ENCODE assay signal across 9 cellular contexts in genomic region chr17:45296003-45296832, GRCh38. TPM values are rescaled to one million over a fixed set of nuclear protein-coding genes. Genes with fewer than 3 reads are reported as not detected.
DNase-seq lines count a peak whose midpoint lies in the region; ATAC-seq and TF ChIP-seq lines count a peak whose summit lies in the region.
"Had no signal": no experiment of that assay in that cellular context is flagged by ENCODE, and none has a peak within 500 bp of the region (broad histone marks: within the 10 kb centered on the region; RNA-seq: fewer than 3 reads in every experiment).

No MANE protein-coding gene starts in this region.

- H3K27ac ChIP-seq in suprapubic skin = peak overlapping the region; percentile 8
- H3K27ac ChIP-seq: thoracic aorta had no signal

- 71% methylated on average over 7 of the region's 7 CpGs for WGBS in suprapubic skin

- peaks cover 93% of the 10 kb centered on the region for H3K4me1 ChIP-seq in suprapubic skin

- no peak for ATAC-seq in activated T-cell treated with anti-CD3 and anti-CD28 coated beads, Interleukin-2, amount 50 U/mL, for 4 hours
- peak in 2 of 4 experiments; percentile 22 to 29 for ATAC-seq in T-cell (replicated peaks in 1 of 4)
- ATAC-seq in GM19467 (IDR thresholded peaks at IDR 0.05; ENCODE audit: unreplicated experiment) = no peak
- no peak for ATAC-seq in GM18868 (IDR thresholded peaks at IDR 0.05; ENCODE audit: unreplicated experiment)
- ATAC-seq in HG03025 (IDR thresholded peaks at IDR 0.05; ENCODE audit: low FRiP score, unreplicated experiment) = no peak

- H3K36me3 ChIP-seq in suprapubic skin = no peaks in the 10 kb centered on the region
- H3K36me3 ChIP-seq: thoracic aorta had no signal

- TF ChIP-seq EP300 in suprapubic skin (IDR thresholded peaks at IDR 0.05) = no peak

- peaks cover 82% of the 10 kb centered on the region for H3K4me1 Mint-ChIP-seq in activated T-cell treated with anti-CD3 and anti-CD28 coated beads, Interleukin-2, amount 50 U/mL, for 4 hours (ENCODE audit: low read depth)
- H3K4me1 Mint-ChIP-seq in T-cell = peaks cover 81 to 89% (median 82%) of the 10 kb centered on the region in 3 donors

- H3K9me3 ChIP-seq in suprapubic skin = no peaks in the 10 kb centered on the region
- H3K9me3 ChIP-seq: thoracic aorta had no signal

- H3K36me3 Mint-ChIP-seq in activated T-cell treated with anti-CD3 and anti-CD28 coated beads, Interleukin-2, amount 50 U/mL, for 4 hours (ENCODE audit: insufficient read depth) = peaks cover 15% of the 10 kb centered on the region
- peaks cover 14% of the 10 kb centered on the region for H3K36me3 Mint-ChIP-seq in T-cell

- POLR2A ChIA-PET in T-cell (lab: Charles Lee) = interaction anchor here in 1 of 2 donors (0.7 kb wide), 1 partner anchor 81 kb away, joined by 3 read pairs; no protein-coding TSS in a partner anchor

- no peak for TF ChIP-seq POLR2A in suprapubic skin (IDR thresholded peaks at IDR 0.05)

- CTCF ChIA-PET in T-cell (lab: Charles Lee) = no interaction called here

- peak overlapping the region; percentile 4 for H3K4me3 Mint-ChIP-seq in activated T-cell treated with anti-CD3 and anti-CD28 coated beads, Interleukin-2, amount 50 U/mL, for 4 hours
- H3K4me3 Mint-ChIP-seq in T-cell = no peak overlapping the region

- H3K27me3 Mint-ChIP-seq in activated T-cell treated with anti-CD3 and anti-CD28 coated beads, Interleukin-2, amount 50 U/mL, for 4 hours (ENCODE audit: low read depth) = no peaks in the 10 kb centered on the region
- H3K27me3 Mint-ChIP-seq in T-cell = no peaks in the 10 kb centered on the region

- no peaks in the 10 kb centered on the region for H3K27me3 ChIP-seq in suprapubic skin

- no peak for TF ChIP-seq CTCF in suprapubic skin (IDR thresholded peaks at IDR 0.05)

- no peak overlapping the region for H3K4me3 ChIP-seq in suprapubic skin
- H3K4me3 ChIP-seq: thoracic aorta had no signal

- H3K9me3 Mint-ChIP-seq in activated T-cell treated with anti-CD3 and anti-CD28 coated beads, Interleukin-2, amount 50 U/mL, for 4 hours = no peaks in the 10 kb centered on the region
- no peaks in the 10 kb centered on the region for H3K9me3 Mint-ChIP-seq in T-cell

- peak overlapping the region; percentile 65 to 74 for H3K27ac Mint-ChIP-seq in T-cell

- no peak for DNase-seq in activated T-cell treated with anti-CD3 and anti-CD28 coated beads, Interleukin-2, amount 50 U/mL, for 4 hours
- DNase-seq in activated T-cell treated with anti-CD3 and anti-CD28 coated beads, Interleukin-2, amount 50 U/mL, for 1 hour = no peak
- DNase-seq in T-cell = no peak
- DNase-seq in germinal center (ENCODE audit: low spot score) = peak; percentile 74
- no peak for DNase-seq in suprapubic skin (ENCODE audit: low spot score in 2 of 2)

RNA-seq across cellular contexts. Expression of gene MAP3K14, which starts 20.6 kb away (rescaled TPM):
- 10 to 100 TPM; 76.3 to 88.2 (median 85.8) TPM for total RNA-seq in activated T-cell treated with anti-CD3 and anti-CD28 coated beads, Interleukin-2, amount 50 U/mL, for 4 hours
- total RNA-seq in T-cell (10 to 100 TPM; 34.4 to 49.8 (median 42.8) TPM), suprapubic skin (10 to 100 TPM in 3 of 4 donors, 1 to 10 TPM in 1; 9.6 to 14.4 (median 11.9) TPM)

RNA-seq across cellular contexts. Expression of gene SPATA32, which starts 34.3 kb away (rescaled TPM):
- under 1 TPM; 0.25 to 0.63 (median 0.27) TPM for total RNA-seq in activated T-cell treated with anti-CD3 and anti-CD28 coated beads, Interleukin-2, amount 50 U/mL, for 4 hours
- total RNA-seq in T-cell (under 1 TPM in 4 of 5 donors, not detected in 1; 0.37 to 0.55 (median 0.42) TPM), suprapubic skin (not detected)
- total RNA-seq: thoracic aorta had no signal
